In the genomic region with DNA sequence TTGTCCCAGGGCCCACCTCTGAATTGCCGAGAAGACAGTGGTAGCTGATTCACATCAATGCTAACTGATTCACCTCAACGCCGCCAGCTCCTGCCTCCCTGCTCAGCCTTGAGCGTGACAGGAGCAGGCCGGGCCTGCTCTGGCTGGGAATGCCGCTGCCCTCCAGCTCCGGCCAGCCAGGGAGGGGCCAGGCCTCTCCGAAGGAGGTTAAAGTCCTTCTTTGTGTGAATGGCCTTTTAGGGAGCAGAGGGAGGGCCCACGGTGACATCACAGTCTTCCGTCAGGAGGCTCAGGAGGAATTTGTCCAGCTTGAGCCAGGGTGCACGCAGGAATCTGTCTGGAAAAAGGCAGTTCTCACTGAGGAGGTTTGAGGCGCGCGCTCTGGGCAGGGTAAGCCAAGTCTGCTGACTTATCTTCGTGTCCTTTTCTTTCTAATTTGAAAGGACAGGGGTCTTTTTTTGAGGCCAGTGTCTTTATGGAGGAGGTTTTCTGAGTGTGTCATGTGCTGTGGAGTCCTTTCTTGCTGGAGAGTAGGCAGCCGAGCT, we compare ENCODE assay signal across 8 cellular contexts.
DNase-seq lines count a peak whose midpoint lies in the region; TF ChIP-seq lines count a peak whose summit lies in the region.

No MANE protein-coding gene starts in this region.

- H3K4me1 Mint-ChIP-seq in activated naive CD4-positive, alpha-beta T cell treated with anti-CD3 and anti-CD28 coated beads, Interleukin-2, amount 50 U/mL, for 24 hours: peaks cover 25% of the 10 kb centered on the region
- peaks cover 17% of the 10 kb centered on the region for H3K4me1 Mint-ChIP-seq in activated naive CD4-positive, alpha-beta T cell treated with anti-CD3 and anti-CD28 coated beads for 36 hours (ENCODE audit: low read depth)
- H3K4me1 Mint-ChIP-seq in endodermal cell: peaks cover 82% of the 10 kb centered on the region

- H3K4me1 ChIP-seq in endodermal cell (ENCODE audit: control insufficient read depth, insufficient read depth, low read length) (peaks cover 21% of the 10 kb centered on the region), uterus (peaks cover 3 to 12% of the 10 kb centered on the region in 2 donors)

- H3K27ac Mint-ChIP-seq in activated naive CD4-positive, alpha-beta T cell treated with anti-CD3 and anti-CD28 coated beads, Interleukin-2, amount 50 U/mL, for 24 hours: no peak overlapping the region
- no peak overlapping the region for H3K27ac Mint-ChIP-seq in activated naive CD4-positive, alpha-beta T cell treated with anti-CD3 and anti-CD28 coated beads for 36 hours
- H3K27ac Mint-ChIP-seq in endodermal cell: peak overlapping the region; percentile 97

- TF ChIP-seq CTCF in endodermal cell (conservative IDR thresholded peaks at IDR 0.05): no peak
- peak in 1 of 4 experiments; percentile 2 for TF ChIP-seq CTCF in uterus (IDR thresholded peaks at IDR 0.05)

- H3K9me3 ChIP-seq in endodermal cell (ENCODE audit: control insufficient read depth, low read length) (no peaks in the 10 kb centered on the region), uterus (no peaks in the 10 kb centered on the region)

- H3K4me3 ChIP-seq in endodermal cell (ENCODE audit: low read length): peak overlapping the region; percentile 74
- peak overlapping the region; percentile 16 to 33 for H3K4me3 ChIP-seq in uterus

- no peaks in the 10 kb centered on the region for H3K27me3 Mint-ChIP-seq in activated naive CD4-positive, alpha-beta T cell treated with anti-CD3 and anti-CD28 coated beads, Interleukin-2, amount 50 U/mL, for 24 hours
- no peaks in the 10 kb centered on the region for H3K27me3 Mint-ChIP-seq in activated naive CD4-positive, alpha-beta T cell treated with anti-CD3 and anti-CD28 coated beads for 36 hours (ENCODE audit: low read depth)
- H3K27me3 Mint-ChIP-seq in endodermal cell (ENCODE audit: insufficient read depth): no peaks in the 10 kb centered on the region

- no peak for DNase-seq in activated naive CD4-positive, alpha-beta T cell treated with anti-CD3 and anti-CD28 coated beads for 36 hours
- peak; percentile 93 for DNase-seq in endodermal cell
- peak; percentile 35 for DNase-seq in midbrain (lab: John Stamatoyannopoulos, UW)
- DNase-seq in uterus: peak; percentile 91 to 95
- no peak for DNase-seq in activated CD8-positive, alpha-beta memory T cell treated with anti-CD3 and anti-CD28 coated beads for 24 hours
- DNase-seq in NCI-H128 (lab: John Stamatoyannopoulos, UW; ENCODE audit: unreplicated experiment): no peak
- no peak for DNase-seq in GM03348 (ENCODE audit: low spot score)

- WGBS in endodermal cell (ENCODE audit: insufficient coverage in 1 of 2, insufficient read length in 1 of 2), 2 experiments: 38 to 54% methylated on average over 7 to 16 of the region's 16 CpGs

- intact Hi-C loops in activated naive CD4-positive, alpha-beta T cell treated with anti-CD3 and anti-CD28 coated beads for 36 hours (cut with micrococcal nuclease): no loop called here
- intact Hi-C loops in uterus (cut with DNase I; ENCODE audit: low total_unique reads): no loop called here

- TF ChIP-seq POLR2A in uterus (IDR thresholded peaks at IDR 0.05): peak; percentile 51 to 81

- H3K9ac ChIP-seq in endodermal cell (ENCODE audit: extremely low read depth, low read length, poor library complexity, severe bottlenecking): peak overlapping the region; percentile 61

- H3K36me3 ChIP-seq in endodermal cell (ENCODE audit: control insufficient read depth, insufficient read depth, low read length): no peaks in the 10 kb centered on the region
- no peaks in the 10 kb centered on the region for H3K36me3 ChIP-seq in uterus

- H3K27ac ChIP-seq in endodermal cell (ENCODE audit: low read depth, low read length) (peak overlapping the region; percentile 78), uterus (peak overlapping the region; percentile 89 to 95)

- no peaks in the 10 kb centered on the region for H3K9me3 Mint-ChIP-seq in activated naive CD4-positive, alpha-beta T cell treated with anti-CD3 and anti-CD28 coated beads, Interleukin-2, amount 50 U/mL, for 24 hours
- H3K9me3 Mint-ChIP-seq in activated naive CD4-positive, alpha-beta T cell treated with anti-CD3 and anti-CD28 coated beads for 36 hours: no peaks in the 10 kb centered on the region
- no peaks in the 10 kb centered on the region for H3K9me3 Mint-ChIP-seq in endodermal cell

- peak overlapping the region; percentile 40 for H3K4me3 Mint-ChIP-seq in activated naive CD4-positive, alpha-beta T cell treated with anti-CD3 and anti-CD28 coated beads, Interleukin-2, amount 50 U/mL, for 24 hours
- no peak overlapping the region for H3K4me3 Mint-ChIP-seq in activated naive CD4-positive, alpha-beta T cell treated with anti-CD3 and anti-CD28 coated beads for 36 hours
- H3K4me3 Mint-ChIP-seq in endodermal cell: peak overlapping the region; percentile 57

- H3K27me3 ChIP-seq in endodermal cell (ENCODE audit: control insufficient read depth, insufficient read depth, low read length, poor library complexity, severe bottlenecking) (no peaks in the 10 kb centered on the region), uterus (no peaks in the 10 kb centered on the region)

- no peaks in the 10 kb centered on the region for H3K36me3 Mint-ChIP-seq in activated naive CD4-positive, alpha-beta T cell treated with anti-CD3 and anti-CD28 coated beads, Interleukin-2, amount 50 U/mL, for 24 hours
- H3K36me3 Mint-ChIP-seq in activated naive CD4-positive, alpha-beta T cell treated with anti-CD3 and anti-CD28 coated beads for 36 hours (ENCODE audit: low read depth): no peaks in the 10 kb centered on the region
- H3K36me3 Mint-ChIP-seq in endodermal cell (ENCODE audit: low read depth): no peaks in the 10 kb centered on the region

- CTCF ChIA-PET in activated naive CD4-positive, alpha-beta T cell treated with anti-CD3 and anti-CD28 coated beads for 36 hours (lab: Charles Lee): interaction anchor here (1.0 to 1.5 kb wide), 3 partner anchors 16 to 25 kb away, joined by 3 read pairs; no protein-coding TSS in a partner anchor

Comparison
In these comparisons a context has a peak if more than half of its experiments do, and no peak if none do; other contexts are left out.
1. DNase-seq: peak in endodermal cell (single experiment), midbrain (single experiment) and uterus (2 of 2); none in activated naive CD4-positive, alpha-beta T cell treated with anti-CD3 and anti-CD28 coated beads for 36 hours (single experiment), activated CD8-positive, alpha-beta memory T cell treated with anti-CD3 and anti-CD28 coated beads for 24 hours (single experiment), NCI-H128 (single experiment) and GM03348 (single experiment).